8 cellular contexts compared by ENCODE assay signal in the genomic region with DNA sequence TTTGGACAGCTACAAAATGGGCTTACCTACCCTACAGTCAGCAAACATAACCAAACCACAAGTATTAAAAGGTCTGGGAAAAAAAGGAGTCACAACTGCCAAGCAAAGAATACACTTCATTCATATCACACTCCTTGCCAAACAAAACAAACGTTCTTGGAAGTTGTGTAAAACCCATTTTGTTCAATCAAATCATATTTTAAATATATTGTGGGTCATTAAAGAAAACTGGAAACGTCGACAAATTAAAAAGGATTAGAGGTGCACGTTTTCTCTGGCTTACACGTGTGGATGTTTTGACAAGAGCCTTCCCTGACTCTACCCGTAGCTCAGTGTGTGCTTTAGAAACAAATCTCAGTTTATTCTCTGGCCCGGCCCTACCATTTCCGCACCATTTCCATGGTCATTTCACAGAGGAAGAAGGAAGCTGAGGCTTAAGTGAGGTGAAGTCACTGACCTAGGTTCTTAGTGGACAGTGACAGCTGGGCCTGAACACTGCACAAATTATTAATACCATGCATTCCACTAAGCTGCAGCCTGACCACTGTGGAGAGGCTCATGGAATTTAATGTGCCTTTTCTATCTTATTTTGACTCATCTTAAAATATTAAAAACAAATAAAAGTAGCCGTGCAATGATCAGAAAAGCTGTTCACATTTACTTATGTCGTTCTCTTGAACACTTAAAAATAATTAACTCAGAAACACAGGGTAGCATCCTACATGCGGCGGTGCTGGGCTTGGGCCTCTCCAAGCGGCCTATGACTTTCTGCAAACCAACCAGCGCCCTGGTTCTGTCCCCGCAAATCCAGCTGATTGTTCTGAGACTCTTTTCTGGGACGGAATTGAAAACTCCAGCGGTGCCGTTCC. TPM values are rescaled to one million over a fixed set of nuclear protein-coding genes. Genes with fewer than 3 reads are reported as not detected.
A peak's percentile ranks its signal among the peaks of the same experiment; 100 is the strongest.
DNase-seq lines count a peak whose midpoint lies in the region; ATAC-seq and TF ChIP-seq lines count a peak whose summit lies in the region.

No MANE protein-coding gene starts in this region.

- in situ Hi-C loops in transverse colon (cut with MboI; ENCODE audit: low pct_ligation_motif_present in 1 of 4, low pct_unique_long_range_greater_than_20kb in 1 of 4, low sequenced_read_pairs in 3 of 4) = no loop called here

- peak overlapping the region; percentile 37 to 55 for H3K9ac ChIP-seq in colonic mucosa (ENCODE audit: low read depth in 2 of 2, low read length in 2 of 2)

- no peaks in the 10 kb centered on the region for H3K27me3 ChIP-seq in colonic mucosa
- no peaks in the 10 kb centered on the region for H3K27me3 ChIP-seq in transverse colon

- TF ChIP-seq EP300 in transverse colon (IDR thresholded peaks at IDR 0.05; ENCODE audit: low read depth) = no peak

- H3K36me3 ChIP-seq in colonic mucosa (no peaks in the 10 kb centered on the region), transverse colon (no peaks in the 10 kb centered on the region)

- intact Hi-C loops in colonic mucosa (cut with DNase I) = no loop called here
- intact Hi-C loops in transverse colon (cut with DNase I; ENCODE audit: low total_unique reads) = no loop called here

- DNase-seq in EL = peak; percentile 52
- peak; percentile 22 for DNase-seq in NCI-H524 treated with DMSO at 0.1 percent for 48 hours (lab: John Stamatoyannopoulos, UW)
- peak; percentile 23 for DNase-seq in colonic mucosa
- DNase-seq in medulla oblongata (ENCODE audit: extremely low spot score) = peak; percentile 7
- DNase-seq in transverse colon = no peak
- DNase-seq in NCI-H226 = no peak
- DNase-seq in NOMO-1 treated with dmso at 0.1 percent for 144 hours (lab: John Stamatoyannopoulos, UW; ENCODE audit: unreplicated experiment) = no peak

- no peak for ATAC-seq in GM19035 (IDR thresholded peaks at IDR 0.05; ENCODE audit: unreplicated experiment)

- TF ChIP-seq CTCF in colonic mucosa (IDR thresholded peaks at IDR 0.05) = no peak
- no peak for TF ChIP-seq CTCF in transverse colon (IDR thresholded peaks at IDR 0.05)

- H3K4me1 ChIP-seq in colonic mucosa (no peaks in the 10 kb centered on the region), transverse colon (peaks cover 0 to 24% (median 15%) of the 10 kb centered on the region in 4 donors)

- 15 to 26% methylated on average over 13 to 18 of the region's 18 CpGs for WGBS in transverse colon (ENCODE audit: low coverage in 1 of 2), 2 donors

- no peak for TF ChIP-seq POLR2A in transverse colon (IDR thresholded peaks at IDR 0.05)

- H3K27ac ChIP-seq in colonic mucosa (peak overlapping the region; percentile 20), transverse colon (peak overlapping the region; percentile 67 to 83 (median 71))

- no peaks in the 10 kb centered on the region for H3K9me3 ChIP-seq in colonic mucosa
- no peaks in the 10 kb centered on the region for H3K9me3 ChIP-seq in transverse colon

- H3K4me3 ChIP-seq in colonic mucosa (peak overlapping the region; percentile 90), transverse colon (peak overlapping the region; percentile 68 to 87 (median 74))

RNA-seq across cellular contexts. Expression of a gene that starts 1.0 kb away (rescaled TPM):
- 1 to 10 TPM; 5.9 to 6.2 TPM for total RNA-seq in colonic mucosa
- total RNA-seq in transverse colon = 10 to 100 TPM in 2 of 4 donors, 1 to 10 TPM in 2; 1.1 to 12.9 (median 9.1) TPM

RNA-seq across cellular contexts. Expression of a gene that starts 38.2 kb away (rescaled TPM):
- 1 to 10 TPM; 1.1 to 5.1 TPM for total RNA-seq in colonic mucosa
- total RNA-seq in transverse colon = under 1 TPM in 1 of 4 donors, not detected in 3; 0.55 TPM

Comparison
In these comparisons a context has a peak if more than half of its experiments do, and no peak if none do; other contexts are left out.
1. DNase-seq: peak in EL (single experiment), NCI-H524 treated with DMSO at 0.1 percent for 48 hours (single experiment), colonic mucosa (single experiment) and medulla oblongata (single experiment); none in transverse colon (single experiment), NCI-H226 (single experiment) and NOMO-1 treated with dmso at 0.1 percent for 144 hours (single experiment).